In the genomic region with DNA sequence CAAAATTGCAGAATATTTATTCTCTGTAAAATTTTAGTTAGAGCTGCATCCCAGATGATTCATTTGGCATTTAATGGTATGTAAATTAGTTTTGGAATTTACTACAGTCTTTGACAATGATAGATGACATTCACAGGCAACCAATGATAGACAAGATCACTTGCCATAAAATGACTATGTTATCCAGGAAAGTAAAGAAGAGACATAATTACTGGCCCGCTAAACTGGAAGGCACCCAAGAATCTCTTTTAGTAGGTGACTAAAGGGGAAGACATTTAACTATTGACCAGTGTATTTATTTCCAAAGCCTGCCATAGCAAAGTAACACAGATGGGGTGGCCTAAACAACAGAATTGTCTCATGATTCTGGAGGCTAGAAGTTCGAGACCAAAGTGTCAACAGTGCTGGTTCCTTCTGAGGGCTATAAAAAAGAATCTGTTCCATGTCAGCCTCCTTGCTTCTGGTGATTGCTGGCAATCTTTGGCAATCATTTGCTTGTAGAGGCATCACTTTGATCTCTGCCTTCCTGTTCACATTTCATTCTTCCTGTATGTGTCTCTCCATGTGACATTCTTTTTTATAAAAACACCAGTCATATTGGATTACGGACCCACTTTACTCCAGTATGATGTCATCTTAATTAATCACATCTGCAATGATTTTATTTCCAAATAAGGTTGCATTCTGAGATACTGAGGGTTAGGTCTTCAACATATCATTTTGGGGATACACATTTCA, we compare ENCODE assay signal across 8 cellular contexts.
DNase-seq lines count a peak whose midpoint lies in the region; FAIRE-seq lines count a peak whose summit lies in the region.
"Not testable (repeated sequence)": the region's sequence is repeated elsewhere in the genome, so short reads cannot be mapped to it uniquely, and the experiment has no call there.

No MANE protein-coding gene starts in this region.

- DNase-seq in ACHN (peak; percentile 31), Daoy (ENCODE audit: low read depth) (peak; percentile 4), HS-27A (ENCODE audit: low read depth) (peak; percentile 23), RCC 7860 (ENCODE audit: low spot score) (peak; percentile 13), amniotic epithelial cell (ENCODE audit: low read depth) (peak; percentile 21), epithelial cell of prostate (ENCODE audit: low read depth, low spot score) (peak; percentile 20), foreskin melanocyte (peak; percentile 16), renal cortical epithelial cell (ENCODE audit: low read depth) (peak; percentile 23)

- not testable (repeated sequence) for H3K27ac ChIP-seq in epithelial cell of prostate

- in situ Hi-C loops in ACHN (cut with HindIII; ENCODE audit: low pct_ligation_motif_present, low pct_unique_long_range_greater_than_20kb, low sequenced_read_pairs): not testable (repeated sequence)

- FAIRE-seq in RCC 7860 (lab: Jason Lieb, UNC): not testable (repeated sequence)
